ENCODE assay signal across 8 cellular contexts in the genomic region with DNA sequence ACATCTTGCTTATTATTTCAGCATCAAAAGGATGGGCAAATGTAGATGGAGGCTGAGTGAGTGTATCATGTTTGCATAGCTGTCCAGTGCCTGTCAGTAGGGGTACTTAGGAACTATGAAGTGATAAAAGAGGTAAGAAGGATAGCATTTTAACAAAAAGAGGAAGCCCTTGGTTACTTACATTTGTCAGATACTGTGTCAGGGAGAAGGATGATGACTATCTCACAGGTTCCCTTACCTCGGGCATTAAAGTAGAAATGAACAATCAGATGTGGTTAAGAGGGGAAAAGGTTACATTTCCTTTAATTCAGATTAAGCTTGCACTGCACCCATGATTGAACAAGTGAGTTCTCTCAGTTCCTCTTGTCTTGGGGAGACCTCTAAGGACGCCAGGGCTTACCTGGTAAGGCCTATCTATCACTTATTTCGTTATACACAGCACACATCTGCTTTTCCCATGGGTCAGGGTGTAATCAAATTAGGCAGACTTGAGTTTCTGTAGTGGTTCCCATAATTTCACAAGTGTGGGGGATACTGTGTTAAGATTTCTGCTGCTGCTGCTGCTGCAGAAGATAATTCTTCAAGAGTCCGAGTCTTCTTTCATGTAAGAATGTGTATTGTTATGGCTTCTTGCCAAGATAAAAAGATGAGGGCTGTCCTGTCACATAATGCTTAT. TPM values are rescaled to one million over a fixed set of nuclear protein-coding genes. Genes with fewer than 3 reads are reported as not detected.
DNase-seq lines count a peak whose midpoint lies in the region; ATAC-seq, FAIRE-seq and TF ChIP-seq lines count a peak whose summit lies in the region.

No MANE protein-coding gene starts in this region.

- in situ Hi-C loops in GM13977 (cut with MboI; ENCODE audit: low pct_unique_long_range_greater_than_20kb, low sequenced_read_pairs, unreplicated experiment): no loop called here

- DNase-seq in GM13977 (ENCODE audit: low spot score) (peak; percentile 58), KG1 (lab: John Stamatoyannopoulos, UW) (peak; percentile 34), midbrain (lab: John Stamatoyannopoulos, UW) (peak; percentile 42), left lobe of liver (ENCODE audit: low spot score) (no peak), H54 (ENCODE audit: insufficient read length, low spot score) (no peak), cortex of kidney (lab: John Stamatoyannopoulos, UW) (no peak)
- no peak for DNase-seq in activated naive CD8-positive, alpha-beta T cell treated with anti-CD3 and anti-CD28 coated beads, Interleukin-2, amount 50 U/mL, for 24 hours

- ATAC-seq in GM21576 (IDR thresholded peaks at IDR 0.05; ENCODE audit: unreplicated experiment) (peak; percentile 83), left lobe of liver (no peak)
- peak; percentile 75 for ATAC-seq in activated naive CD8-positive, alpha-beta T cell treated with anti-CD3 and anti-CD28 coated beads, Interleukin-2, amount 50 U/mL, for 24 hours

- TF ChIP-seq POLR2A in H54 (IDR thresholded peaks at IDR 0.05; ENCODE audit: low read depth, low read length): no peak

- peak overlapping the region; percentile 72 for H3K27ac Mint-ChIP-seq in activated naive CD8-positive, alpha-beta T cell treated with anti-CD3 and anti-CD28 coated beads, Interleukin-2, amount 50 U/mL, for 24 hours

- H3K4me3 Mint-ChIP-seq in activated naive CD8-positive, alpha-beta T cell treated with anti-CD3 and anti-CD28 coated beads, Interleukin-2, amount 50 U/mL, for 24 hours: peak overlapping the region; percentile 55

- H3K27me3 Mint-ChIP-seq in activated naive CD8-positive, alpha-beta T cell treated with anti-CD3 and anti-CD28 coated beads, Interleukin-2, amount 50 U/mL, for 24 hours: peaks cover 10% of the 10 kb centered on the region

- TF ChIP-seq CTCF in GM13977 (IDR thresholded peaks at IDR 0.05; ENCODE audit: extremely low read depth, insufficient read depth, missing control alignments): no peak

- H3K9me3 Mint-ChIP-seq in activated naive CD8-positive, alpha-beta T cell treated with anti-CD3 and anti-CD28 coated beads, Interleukin-2, amount 50 U/mL, for 24 hours: no peaks in the 10 kb centered on the region

- H3K4me1 Mint-ChIP-seq in activated naive CD8-positive, alpha-beta T cell treated with anti-CD3 and anti-CD28 coated beads, Interleukin-2, amount 50 U/mL, for 24 hours: peaks cover 55% of the 10 kb centered on the region

- FAIRE-seq in H54 (lab: Jason Lieb, UNC): no peak

- peaks cover 8% of the 10 kb centered on the region for H3K36me3 Mint-ChIP-seq in activated naive CD8-positive, alpha-beta T cell treated with anti-CD3 and anti-CD28 coated beads, Interleukin-2, amount 50 U/mL, for 24 hours (ENCODE audit: low read depth)

RNA-seq across cellular contexts. Expression of a gene that starts 4.5 kb away (rescaled TPM):
- total RNA-seq in left lobe of liver: 22.6 TPM

Comparison
In these comparisons a context has a peak if more than half of its experiments do, and no peak if none do; other contexts are left out.
1. DNase-seq: peak in GM13977 (single experiment), KG1 (single experiment) and midbrain (single experiment); none in activated naive CD8-positive, alpha-beta T cell treated with anti-CD3 and anti-CD28 coated beads, Interleukin-2, amount 50 U/mL, for 24 hours (single experiment), left lobe of liver (single experiment), H54 (single experiment) and cortex of kidney (single experiment).